22 cellular contexts compared by ENCODE assay signal in the genomic region with DNA sequence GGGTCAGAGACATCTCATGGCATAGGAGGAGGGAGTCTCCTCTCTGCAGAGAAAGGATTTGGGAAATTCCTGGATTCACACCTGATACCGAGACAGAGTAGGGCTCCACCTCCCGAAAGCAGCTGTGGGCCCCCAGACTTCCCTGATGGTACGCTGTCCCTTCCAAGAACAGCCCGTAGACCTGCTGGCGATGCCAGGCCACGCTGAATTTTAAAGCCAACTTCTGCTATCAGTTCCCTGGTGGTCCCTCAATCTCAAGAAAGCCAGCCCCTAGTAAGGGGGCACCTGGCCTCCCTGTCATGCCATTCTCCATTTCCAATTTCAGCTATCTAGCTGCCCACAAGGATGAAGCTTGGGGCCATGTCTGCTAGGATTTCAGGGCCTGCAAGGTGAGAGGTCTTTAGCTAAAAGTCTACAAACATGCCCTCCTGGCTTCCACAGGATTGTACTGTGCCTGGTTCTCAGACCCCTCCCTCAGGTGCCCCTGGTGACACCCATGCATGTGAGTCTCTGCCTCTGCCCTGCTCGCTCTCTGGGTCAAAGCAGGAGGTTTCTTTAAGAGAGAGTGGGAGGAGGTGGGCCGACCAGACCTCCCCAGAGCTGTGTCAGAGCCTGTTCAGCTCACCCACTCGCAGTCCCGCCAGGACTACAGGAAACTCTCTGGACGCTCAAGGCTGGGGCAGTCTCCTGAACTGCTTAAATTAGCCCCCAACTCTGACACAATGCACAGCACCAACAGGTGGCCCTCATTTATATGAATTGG. TPM values are rescaled to one million over a fixed set of nuclear protein-coding genes. Genes with fewer than 3 reads are reported as not detected.
"Had no signal": no experiment of that assay in that cellular context is flagged by ENCODE, and none has a peak within 500 bp of the region (broad histone marks: within the 10 kb centered on the region; RNA-seq: fewer than 3 reads in every experiment).

No MANE protein-coding gene starts in this region.

- DNase-seq: cortex of kidney; dorsolateral prefrontal cortex; effector memory CD4-positive, alpha-beta T cell; esophagus squamous epithelium; foreskin fibroblast; immature natural killer cell; kidney; left cardiac atrium; left ventricle myocardium superior; mucosa of descending colon; naive thymus-derived CD8-positive, alpha-beta T cell; ovary; sigmoid colon; stimulated activated CD4-positive, alpha-beta T cell treated with anti-CD3 and anti-CD28 coated beads, Interleukin-2, amount 100 ng/mL, for 24 hours; stimulated activated naive CD4-positive, alpha-beta T cell treated with Interleukin-2 at 50 U/mL for 16 hours; thyroid gland; uterus had no signal

- H3K9me3 Mint-ChIP-seq: immature natural killer cell; naive thymus-derived CD8-positive, alpha-beta T cell; type B pancreatic cell had no signal

- H3K4me3 Mint-ChIP-seq: immature natural killer cell; naive thymus-derived CD8-positive, alpha-beta T cell; type B pancreatic cell had no signal

- H3K27me3 ChIP-seq: dorsolateral prefrontal cortex, ovary, right atrium auricular region, thyroid gland, uterus had no signal

- H3K4me1 ChIP-seq: esophagus squamous epithelium, gastroesophageal sphincter, right atrium auricular region, sigmoid colon, thyroid gland, uterus had no signal

- H3K4me3 ChIP-seq: dorsolateral prefrontal cortex, esophagus squamous epithelium, gastroesophageal sphincter, mucosa of descending colon, ovary, right atrium auricular region, sigmoid colon, skin epidermis, thyroid gland, uterus had no signal

- H3K36me3 Mint-ChIP-seq: immature natural killer cell; naive thymus-derived CD8-positive, alpha-beta T cell had no signal

- H3K36me3 ChIP-seq: esophagus squamous epithelium, gastroesophageal sphincter, ovary, right atrium auricular region, sigmoid colon, thyroid gland, uterus had no signal

- H3K4me1 Mint-ChIP-seq: immature natural killer cell; naive thymus-derived CD8-positive, alpha-beta T cell had no signal

- H3K9me3 ChIP-seq: esophagus squamous epithelium, gastroesophageal sphincter, mucosa of descending colon, ovary, right atrium auricular region, sigmoid colon, thyroid gland, uterus had no signal

- H3K27ac Mint-ChIP-seq: immature natural killer cell; naive thymus-derived CD8-positive, alpha-beta T cell; type B pancreatic cell had no signal

- ATAC-seq: gastroesophageal sphincter; left cardiac atrium; left ventricle myocardium superior; mucosa of descending colon; naive thymus-derived CD8-positive, alpha-beta T cell had no signal

- H3K27ac ChIP-seq: dorsolateral prefrontal cortex, epithelial cell of prostate, esophagus squamous epithelium, gastroesophageal sphincter, ovary, right atrium auricular region, sigmoid colon, skin epidermis, thyroid gland, uterus had no signal

RNA-seq across cellular contexts. Expression of gene ANO2, which starts 30.5 kb away (rescaled TPM):
- total RNA-seq: naive thymus-derived CD8-positive, alpha-beta T cell had no signal
- polyA plus RNA-seq: immature natural killer cell; naive thymus-derived CD8-positive, alpha-beta T cell had no signal
